In genomic region chr6:16226117-16227047, GRCh38 we compare ENCODE assay signal across 1 cellular context.
TF ChIP-seq lines count a peak whose summit lies in the region.

No MANE protein-coding gene starts in this region.

TF ChIP-seq in K562, 482 proteins besides CTCF, POLR2A, EP300 and RAD21 (continued from another document):
- 0 out of 2 replicates have a peak, but pooled peaks have one; percentile 50 for TF ChIP-seq CHAMP1 (IDR thresholded peaks at IDR 0.05)
- peak; percentile 28 for TF ChIP-seq FOS (IDR thresholded peaks at IDR 0.05; ENCODE audit: extremely low read depth, insufficient read length)
- peak; percentile 53; the same call in 1 of the 2 replicates for TF ChIP-seq ZBTB33 (CRISPR knock-in tag; IDR thresholded peaks at IDR 0.05)
- TF ChIP-seq KDM5B (IDR thresholded peaks at IDR 0.05; ENCODE audit: insufficient replicate concordance, low read depth, low read length) = peak; percentile 41
- peak; percentile 58 for TF ChIP-seq SUPT5H (IDR thresholded peaks at IDR 0.05)
- TF ChIP-seq TBP (optimal IDR thresholded peaks at IDR 0.05; ENCODE audit: low read depth, low read length) = peak; percentile 37
- TF ChIP-seq MBD1 (CRISPR knock-in tag; IDR thresholded peaks at IDR 0.05) = 0 out of 2 replicates have a peak, but pooled peaks have one; percentile 21
- TF ChIP-seq POLR2AphosphoS5 (IDR thresholded peaks at IDR 0.05; ENCODE audit: control insufficient read depth, insufficient read depth, low read depth, low read length) = peak; percentile 43; the same call in 1 of the 2 replicates
- peak; percentile 56 for TF ChIP-seq RBFOX2 (IDR thresholded peaks at IDR 0.05; ENCODE audit: low read depth, low read length)
- peak; percentile 22; the same call in 1 of the 2 replicates for TF ChIP-seq MBD2 (IDR thresholded peaks at IDR 0.05; ENCODE audit: borderline replicate concordance, low read depth)
- peak; percentile 90 for TF ChIP-seq NFYB (IDR thresholded peaks at IDR 0.05; ENCODE audit: extremely low read depth, insufficient read length)
- peak; percentile 72 for TF ChIP-seq ASH1L (IDR thresholded peaks at IDR 0.05; ENCODE audit: borderline replicate concordance, low read depth, partially characterized antibody)
- peak; percentile 68; the same call in 1 of the 2 replicates for TF ChIP-seq SP1 (CRISPR knock-in tag; IDR thresholded peaks at IDR 0.05)
